Comparison of ENCODE assay signal across 1 cellular context in genomic region chr5:150763023-150763793, GRCh38.
A peak's percentile ranks its signal among the peaks of the same experiment; 100 is the strongest.
TF ChIP-seq lines count a peak whose summit lies in the region.

No MANE protein-coding gene starts in this region.

TF ChIP-seq in K562, 482 proteins besides CTCF, POLR2A, EP300 and RAD21 (continued from another document and continues in another):
- TF ChIP-seq ZBTB33 (CRISPR knock-in tag; IDR thresholded peaks at IDR 0.05) (no peak), ZNF253 (CRISPR knock-in tag; conservative IDR thresholded peaks at IDR 0.05) (no peak), ESRRA (IDR thresholded peaks at IDR 0.05; ENCODE audit: borderline replicate concordance, low read depth) (peak; percentile 56; the same call in 1 of the 2 replicates), MGA (IDR thresholded peaks at IDR 0.05) (peak; percentile 80), CHD1 (IDR thresholded peaks at IDR 0.05; ENCODE audit: low read length) (no peak), HDAC2 (IDR thresholded peaks at IDR 0.05) (0 out of 2 replicates have a peak, but pooled peaks have one; percentile 52), MYBL2 (IDR thresholded peaks at IDR 0.05; ENCODE audit: low read depth) (no peak), MYBL2 (CRISPR knock-in tag; IDR thresholded peaks at IDR 0.05; ENCODE audit: borderline replicate concordance) (no peak), BMI1 (IDR thresholded peaks at IDR 0.05; ENCODE audit: low read length) (no peak), ZNF217 (CRISPR knock-in tag; IDR thresholded peaks at IDR 0.05) (no peak), MEIS2 (IDR thresholded peaks at IDR 0.05; ENCODE audit: partially characterized antibody) (peak; percentile 98), RB1 (IDR thresholded peaks at IDR 0.05; ENCODE audit: low read depth) (no peak), FOXA1 (IDR thresholded peaks at IDR 0.05; ENCODE audit: borderline replicate concordance) (no peak), ZNF347 (CRISPR knock-in tag; IDR thresholded peaks at IDR 0.05; ENCODE audit: low read depth) (no peak), FOSL1 (tag; conservative IDR thresholded peaks at IDR 0.05) (peak; percentile 53), ZNF830 (CRISPR knock-in tag; IDR thresholded peaks at IDR 0.05) (0 out of 2 replicates have a peak, but pooled peaks have one; percentile 78), ZC3H4 (CRISPR knock-in tag; IDR thresholded peaks at IDR 0.05; ENCODE audit: borderline replicate concordance) (no peak), PHF8 (IDR thresholded peaks at IDR 0.05; ENCODE audit: borderline replicate concordance, low read length) (no peak), MED1 (CRISPR knock-in tag; IDR thresholded peaks at IDR 0.05; ENCODE audit: borderline replicate concordance) (no peak), BRD4 (IDR thresholded peaks at IDR 0.05) (peak; percentile 76; the same call in 1 of the 2 replicates), ZNF354B (CRISPR knock-in tag; IDR thresholded peaks at IDR 0.05) (no peak), SMAD2 (IDR thresholded peaks at IDR 0.05; ENCODE audit: low read depth, low read length) (no peak), PCBP2 (IDR thresholded peaks at IDR 0.05; ENCODE audit: low read depth, low read length, poor library complexity, severe bottlenecking) (no peak), SMARCB1 (IDR thresholded peaks at IDR 0.05; ENCODE audit: insufficient read length, low read depth) (no peak), ZNF23 (CRISPR knock-in tag; IDR thresholded peaks at IDR 0.05) (no peak), KAT2B (IDR thresholded peaks at IDR 0.05; ENCODE audit: low read depth, low read length) (no peak), POLR3G (IDR thresholded peaks at IDR 0.05; ENCODE audit: extremely low read depth, insufficient read length, insufficient replicate concordance) (no peak), ZNF79 (CRISPR knock-in tag; IDR thresholded peaks at IDR 0.05; ENCODE audit: low read depth) (no peak; the same call in 1 of the 2 replicates), ZNF551 (CRISPR knock-in tag; IDR thresholded peaks at IDR 0.05) (no peak), ZBTB8A (IDR thresholded peaks at IDR 0.05; ENCODE audit: partially characterized antibody) (no peak), ZNF140 (CRISPR knock-in tag; IDR thresholded peaks at IDR 0.05) (no peak), SOX6 (IDR thresholded peaks at IDR 0.05) (peak; percentile 69), ZNF77 (CRISPR knock-in tag; IDR thresholded peaks at IDR 0.05) (no peak), CTBP1 (IDR thresholded peaks at IDR 0.05; ENCODE audit: borderline replicate concordance) (peak; percentile 93), GTF2A2 (tag; IDR thresholded peaks at IDR 0.05) (no peak), HDAC8 (tag; IDR thresholded peaks at IDR 0.05) (no peak), LCOR (CRISPR knock-in tag; IDR thresholded peaks at IDR 0.05) (no peak), ELF2 (CRISPR knock-in tag; IDR thresholded peaks at IDR 0.05) (no peak), ZBTB34 (CRISPR knock-in tag; IDR thresholded peaks at IDR 0.05) (no peak), HCFC1 (IDR thresholded peaks at IDR 0.05; ENCODE audit: low read depth, low read length) (no peak)
- TF ChIP-seq, protein P1, sequence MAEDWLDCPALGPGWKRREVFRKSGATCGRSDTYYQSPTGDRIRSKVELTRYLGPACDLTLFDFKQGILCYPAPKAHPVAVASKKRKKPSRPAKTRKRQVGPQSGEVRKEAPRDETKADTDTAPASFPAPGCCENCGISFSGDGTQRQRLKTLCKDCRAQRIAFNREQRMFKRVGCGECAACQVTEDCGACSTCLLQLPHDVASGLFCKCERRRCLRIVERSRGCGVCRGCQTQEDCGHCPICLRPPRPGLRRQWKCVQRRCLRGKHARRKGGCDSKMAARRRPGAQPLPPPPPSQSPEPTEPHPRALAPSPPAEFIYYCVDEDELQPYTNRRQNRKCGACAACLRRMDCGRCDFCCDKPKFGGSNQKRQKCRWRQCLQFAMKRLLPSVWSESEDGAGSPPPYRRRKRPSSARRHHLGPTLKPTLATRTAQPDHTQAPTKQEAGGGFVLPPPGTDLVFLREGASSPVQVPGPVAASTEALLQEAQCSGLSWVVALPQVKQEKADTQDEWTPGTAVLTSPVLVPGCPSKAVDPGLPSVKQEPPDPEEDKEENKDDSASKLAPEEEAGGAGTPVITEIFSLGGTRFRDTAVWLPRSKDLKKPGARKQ (CRISPR knock-in tag; IDR thresholded peaks at IDR 0.05): no peak
- TF ChIP-seq, protein P2, sequence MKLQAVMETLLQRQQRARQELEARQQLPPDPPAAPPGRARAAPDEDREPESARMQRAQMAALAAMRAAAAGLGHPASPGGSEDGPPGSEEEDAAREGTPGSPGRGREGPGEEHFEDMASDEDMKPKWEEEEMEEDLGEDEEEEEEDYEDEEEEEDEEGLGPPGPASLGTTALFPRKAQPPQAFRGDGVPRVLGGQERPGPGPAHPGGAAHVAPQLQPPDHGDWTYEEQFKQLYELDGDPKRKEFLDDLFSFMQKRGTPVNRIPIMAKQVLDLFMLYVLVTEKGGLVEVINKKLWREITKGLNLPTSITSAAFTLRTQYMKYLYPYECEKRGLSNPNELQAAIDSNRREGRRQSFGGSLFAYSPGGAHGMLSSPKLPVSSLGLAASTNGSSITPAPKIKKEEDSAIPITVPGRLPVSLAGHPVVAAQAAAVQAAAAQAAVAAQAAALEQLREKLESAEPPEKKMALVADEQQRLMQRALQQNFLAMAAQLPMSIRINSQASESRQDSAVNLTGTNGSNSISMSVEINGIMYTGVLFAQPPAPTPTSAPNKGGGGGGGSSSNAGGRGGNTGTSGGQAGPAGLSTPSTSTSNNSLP (IDR thresholded peaks at IDR 0.05; ENCODE audit: borderline replicate concordance, low read depth, low read length): 0 out of 2 replicates have a peak, but pooled peaks have one; percentile 18
- TF ChIP-seq, protein P3, sequence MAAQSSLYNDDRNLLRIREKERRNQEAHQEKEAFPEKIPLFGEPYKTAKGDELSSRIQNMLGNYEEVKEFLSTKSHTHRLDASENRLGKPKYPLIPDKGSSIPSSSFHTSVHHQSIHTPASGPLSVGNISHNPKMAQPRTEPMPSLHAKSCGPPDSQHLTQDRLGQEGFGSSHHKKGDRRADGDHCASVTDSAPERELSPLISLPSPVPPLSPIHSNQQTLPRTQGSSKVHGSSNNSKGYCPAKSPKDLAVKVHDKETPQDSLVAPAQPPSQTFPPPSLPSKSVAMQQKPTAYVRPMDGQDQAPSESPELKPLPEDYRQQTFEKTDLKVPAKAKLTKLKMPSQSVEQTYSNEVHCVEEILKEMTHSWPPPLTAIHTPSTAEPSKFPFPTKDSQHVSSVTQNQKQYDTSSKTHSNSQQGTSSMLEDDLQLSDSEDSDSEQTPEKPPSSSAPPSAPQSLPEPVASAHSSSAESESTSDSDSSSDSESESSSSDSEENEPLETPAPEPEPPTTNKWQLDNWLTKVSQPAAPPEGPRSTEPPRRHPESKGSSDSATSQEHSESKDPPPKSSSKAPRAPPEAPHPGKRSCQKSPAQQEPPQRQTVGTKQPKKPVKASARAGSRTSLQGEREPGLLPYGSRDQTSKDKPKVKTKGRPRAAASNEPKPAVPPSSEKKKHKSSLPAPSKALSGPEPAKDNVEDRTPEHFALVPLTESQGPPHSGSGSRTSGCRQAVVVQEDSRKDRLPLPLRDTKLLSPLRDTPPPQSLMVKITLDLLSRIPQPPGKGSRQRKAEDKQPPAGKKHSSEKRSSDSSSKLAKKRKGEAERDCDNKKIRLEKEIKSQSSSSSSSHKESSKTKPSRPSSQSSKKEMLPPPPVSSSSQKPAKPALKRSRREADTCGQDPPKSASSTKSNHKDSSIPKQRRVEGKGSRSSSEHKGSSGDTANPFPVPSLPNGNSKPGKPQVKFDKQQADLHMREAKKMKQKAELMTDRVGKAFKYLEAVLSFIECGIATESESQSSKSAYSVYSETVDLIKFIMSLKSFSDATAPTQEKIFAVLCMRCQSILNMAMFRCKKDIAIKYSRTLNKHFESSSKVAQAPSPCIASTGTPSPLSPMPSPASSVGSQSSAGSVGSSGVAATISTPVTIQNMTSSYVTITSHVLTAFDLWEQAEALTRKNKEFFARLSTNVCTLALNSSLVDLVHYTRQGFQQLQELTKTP (IDR thresholded peaks at IDR 0.05; ENCODE audit: low read depth in 1 of 2, partially characterized antibody in 2 of 2): peak in 1 of 2 experiments; percentile 26
